Comparison of ENCODE assay signal across 8 cellular contexts in genomic region chr10:84540617-84541288, GRCh38.
DNase-seq lines count a peak whose midpoint lies in the region; ATAC-seq, FAIRE-seq and TF ChIP-seq lines count a peak whose summit lies in the region.

No MANE protein-coding gene starts in this region.

- H3K9me3 ChIP-seq in neural progenitor cell (ENCODE audit: low read depth) = no peaks in the 10 kb centered on the region
- no peaks in the 10 kb centered on the region for H3K9me3 ChIP-seq in stomach smooth muscle (ENCODE audit: control insufficient read depth in 2 of 2, low read length in 2 of 2)

- H3F3A ChIP-seq in neural progenitor cell (ENCODE audit: low read depth) = no peaks in the 10 kb centered on the region

- no peak overlapping the region for H3K9ac ChIP-seq in neural progenitor cell
- H3K9ac ChIP-seq in stomach smooth muscle (ENCODE audit: low read length in 2 of 2) = no peak overlapping the region

- peak; percentile 91 for TF ChIP-seq CTCF in 22Rv1 (IDR thresholded peaks at IDR 0.05)
- TF ChIP-seq CTCF in fibroblast of the aortic adventitia (IDR thresholded peaks at IDR 0.05; ENCODE audit: insufficient read depth, low read length) = peak; percentile 88
- peak; percentile 77 for TF ChIP-seq CTCF in neural progenitor cell (IDR thresholded peaks at IDR 0.05)

- H3K4me3 ChIP-seq in fibroblast of the aortic adventitia (ENCODE audit: low read depth, low read length) (peak overlapping the region; percentile 62), neural progenitor cell (peak overlapping the region; percentile 46), stomach smooth muscle (ENCODE audit: low read length in 2 of 2) (peak overlapping the region; percentile 41 to 74)

- peak overlapping the region; percentile 74 for H3K4me2 ChIP-seq in neural progenitor cell

- FAIRE-seq in GM18507 (lab: Jason Lieb, UNC) = peak; percentile 69

- no peak overlapping the region for H3K27ac Mint-ChIP-seq in activated T-helper 1 cell treated with anti-CD3 and anti-CD28 coated beads, Interleukin-12 subunit alpha, Interleukin-12 subunit beta, Interleukin-2, Interleukin-4 antibody, amounts not matched to agents 30 ng/mL and 10 ng/mL and 1 ng/mL, durations not matched to agents 14 hours and 24 hours and 36 hours
- no peak overlapping the region for H3K27ac Mint-ChIP-seq in neural progenitor cell

- H3K36me3 ChIP-seq in neural progenitor cell (no peaks in the 10 kb centered on the region), stomach smooth muscle (ENCODE audit: control insufficient read depth in 2 of 2, insufficient read depth in 2 of 2, low read length in 2 of 2) (no peaks in the 10 kb centered on the region)

- no peaks in the 10 kb centered on the region for H3K36me3 Mint-ChIP-seq in activated T-helper 1 cell treated with anti-CD3 and anti-CD28 coated beads, Interleukin-12 subunit alpha, Interleukin-12 subunit beta, Interleukin-2, Interleukin-4 antibody, amounts not matched to agents 30 ng/mL and 10 ng/mL and 1 ng/mL, durations not matched to agents 14 hours and 24 hours and 36 hours (ENCODE audit: low read depth)
- H3K36me3 Mint-ChIP-seq in neural progenitor cell = no peaks in the 10 kb centered on the region

- no peaks in the 10 kb centered on the region for H4K20me1 ChIP-seq in neural progenitor cell (ENCODE audit: low read depth)

- H3K9me3 Mint-ChIP-seq in activated T-helper 1 cell treated with anti-CD3 and anti-CD28 coated beads, Interleukin-12 subunit alpha, Interleukin-12 subunit beta, Interleukin-2, Interleukin-4 antibody, amounts not matched to agents 30 ng/mL and 10 ng/mL and 1 ng/mL, durations not matched to agents 14 hours and 24 hours and 36 hours = no peaks in the 10 kb centered on the region
- H3K9me3 Mint-ChIP-seq in neural progenitor cell = peaks cover 9% of the 10 kb centered on the region

- H3K27ac ChIP-seq in 22Rv1 = no peak overlapping the region
- H3K27ac ChIP-seq in neural progenitor cell = no peak overlapping the region
- no peak overlapping the region for H3K27ac ChIP-seq in stomach smooth muscle (ENCODE audit: low read length)

- H2AFZ ChIP-seq in neural progenitor cell (replicated peaks) = peak overlapping the region; percentile 98

- DNase-seq in GM18507 (ENCODE audit: extremely low spot score, insufficient read length, low read depth) = peak; percentile 51
- peak; percentile 69 for DNase-seq in NCI-H69 (lab: John Stamatoyannopoulos, UW)
- DNase-seq in activated T-helper 1 cell treated with anti-CD3 and anti-CD28 coated beads, Interleukin-12 subunit alpha, Interleukin-12 subunit beta, Interleukin-2, Interleukin-4 antibody, amounts not matched to agents 30 ng/mL and 10 ng/mL and 1 ng/mL, durations not matched to agents 14 hours and 24 hours and 36 hours (ENCODE audit: low spot score) = peak; percentile 52
- DNase-seq in fibroblast of the aortic adventitia (ENCODE audit: low read depth) = peak; percentile 54
- peak; percentile 89 for DNase-seq in neural progenitor cell (ENCODE audit: low spot score)

- no peaks in the 10 kb centered on the region for H3K79me2 ChIP-seq in neural progenitor cell (ENCODE audit: low read depth)

- H3K4me1 ChIP-seq in neural progenitor cell (no peaks in the 10 kb centered on the region), stomach smooth muscle (ENCODE audit: control insufficient read depth, insufficient read depth, low read length) (peaks cover 9% of the 10 kb centered on the region)

- peaks cover 13% of the 10 kb centered on the region for H3K27me3 Mint-ChIP-seq in activated T-helper 1 cell treated with anti-CD3 and anti-CD28 coated beads, Interleukin-12 subunit alpha, Interleukin-12 subunit beta, Interleukin-2, Interleukin-4 antibody, amounts not matched to agents 30 ng/mL and 10 ng/mL and 1 ng/mL, durations not matched to agents 14 hours and 24 hours and 36 hours (ENCODE audit: insufficient read depth)
- peaks cover 4% of the 10 kb centered on the region for H3K27me3 Mint-ChIP-seq in neural progenitor cell (ENCODE audit: insufficient read depth, low read depth)

- peak overlapping the region; percentile 62 for H3K4me3 Mint-ChIP-seq in activated T-helper 1 cell treated with anti-CD3 and anti-CD28 coated beads, Interleukin-12 subunit alpha, Interleukin-12 subunit beta, Interleukin-2, Interleukin-4 antibody, amounts not matched to agents 30 ng/mL and 10 ng/mL and 1 ng/mL, durations not matched to agents 14 hours and 24 hours and 36 hours
- no peak overlapping the region for H3K4me3 Mint-ChIP-seq in neural progenitor cell

- peak; percentile 88 for ATAC-seq in HG02973 (IDR thresholded peaks at IDR 0.05; ENCODE audit: unreplicated experiment)

- peaks cover 18% of the 10 kb centered on the region for H3K4me1 Mint-ChIP-seq in activated T-helper 1 cell treated with anti-CD3 and anti-CD28 coated beads, Interleukin-12 subunit alpha, Interleukin-12 subunit beta, Interleukin-2, Interleukin-4 antibody, amounts not matched to agents 30 ng/mL and 10 ng/mL and 1 ng/mL, durations not matched to agents 14 hours and 24 hours and 36 hours (ENCODE audit: low read depth)
- H3K4me1 Mint-ChIP-seq in neural progenitor cell = peaks cover 16% of the 10 kb centered on the region

- H3K27me3 ChIP-seq in neural progenitor cell (no peaks in the 10 kb centered on the region), stomach smooth muscle (ENCODE audit: control insufficient read depth in 1 of 2, insufficient read depth in 2 of 2, low read length in 2 of 2) (peaks cover 9 to 14% of the 10 kb centered on the region in 2 donors)

- intact Hi-C loops in activated T-helper 1 cell treated with anti-CD3 and anti-CD28 coated beads, Interleukin-12 subunit alpha, Interleukin-12 subunit beta, Interleukin-2, Interleukin-4 antibody, amounts not matched to agents 30 ng/mL and 10 ng/mL and 1 ng/mL, durations not matched to agents 14 hours and 24 hours and 36 hours (cut with micrococcal nuclease) = loop anchor here (1.0 kb wide), 2 partner anchors 175 to 1837 kb away; no protein-coding TSS in a partner anchor
